ENCODE assay signal across 14 cellular contexts in genomic region chr15:100784493-100785180, GRCh38.
"Had no signal": no experiment of that assay in that cellular context is flagged by ENCODE, and none has a peak within 500 bp of the region (broad histone marks: within the 10 kb centered on the region; RNA-seq: fewer than 3 reads in every experiment).

No MANE protein-coding gene starts in this region.

- H3K4me1 Mint-ChIP-seq: activated naive CD8-positive, alpha-beta T cell treated with anti-CD3 and anti-CD28 coated beads, Interleukin-2, amount 10 ng/mL, durations not matched to agents 7 days and 5 days; mesothelial cell of epicardium had no signal

- DNase-seq: activated gamma-delta T cell treated with Interleukin-2 at 50 U/mL for 16 hours; activated naive CD8-positive, alpha-beta T cell treated with anti-CD3 and anti-CD28 coated beads, Interleukin-2, amount 10 ng/mL, durations not matched to agents 7 days and 5 days; activated T-cell treated with anti-CD3 and anti-CD28 coated beads, Interleukin-2, amount 50 U/mL, for 24 hours; effector CD4-positive, alpha-beta T cell; stimulated activated naive CD4-positive, alpha-beta T cell; SW 1271; T-helper 9 cell had no signal

- H3K27ac Mint-ChIP-seq: activated naive CD8-positive, alpha-beta T cell treated with anti-CD3 and anti-CD28 coated beads, Interleukin-2, amount 10 ng/mL, durations not matched to agents 7 days and 5 days; activated T-cell treated with anti-CD3 and anti-CD28 coated beads, Interleukin-2, amount 50 U/mL, for 24 hours; mesothelial cell of epicardium had no signal

- ATAC-seq: right lobe of liver had no signal

- H3K36me3 Mint-ChIP-seq: activated naive CD8-positive, alpha-beta T cell treated with anti-CD3 and anti-CD28 coated beads, Interleukin-2, amount 10 ng/mL, durations not matched to agents 7 days and 5 days; mesothelial cell of epicardium had no signal

- H3K27ac ChIP-seq: ascending aorta, neutrophil, prostate gland, right lobe of liver, SJSA1, upper lobe of left lung had no signal

- H3K4me3 Mint-ChIP-seq: activated naive CD8-positive, alpha-beta T cell treated with anti-CD3 and anti-CD28 coated beads, Interleukin-2, amount 10 ng/mL, durations not matched to agents 7 days and 5 days; activated T-cell treated with anti-CD3 and anti-CD28 coated beads, Interleukin-2, amount 50 U/mL, for 24 hours; mesothelial cell of epicardium had no signal

- H3K9me3 Mint-ChIP-seq: activated naive CD8-positive, alpha-beta T cell treated with anti-CD3 and anti-CD28 coated beads, Interleukin-2, amount 10 ng/mL, durations not matched to agents 7 days and 5 days; activated T-cell treated with anti-CD3 and anti-CD28 coated beads, Interleukin-2, amount 50 U/mL, for 24 hours; mesothelial cell of epicardium had no signal
